19 cellular contexts compared by ENCODE assay signal in genomic region chr3:55283441-55283925, GRCh38.
"Had no signal": no experiment of that assay in that cellular context is flagged by ENCODE, and none has a peak within 500 bp of the region (broad histone marks: within the 10 kb centered on the region; RNA-seq: fewer than 3 reads in every experiment).

No MANE protein-coding gene starts in this region.

- ATAC-seq: activated CD4-positive, CD25-positive, alpha-beta regulatory T cell treated with anti-CD3 and anti-CD28 coated beads, Interleukin-2, amount 50 U/mL, for 24 hours; activated T-cell treated with anti-CD3 and anti-CD28 coated beads, Interleukin-2, amount 50 U/mL, for 72 hours; natural killer cell; psoas muscle had no signal

- DNase-seq: activated CD4-positive, alpha-beta memory T cell treated with anti-CD3 and anti-CD28 coated beads, Interleukin-2, amount 10 ng/mL, durations not matched to agents 7 days and 5 days; activated CD4-positive, alpha-beta T cell treated with anti-CD3 and anti-CD28 coated beads, Interleukin-2, amount 10 ng/mL, durations not matched to agents 24 days and 14 days; activated effector memory CD4-positive, alpha-beta T cell treated with Interleukin-2 at 50 U/mL for 16 hours; activated naive CD4-positive, alpha-beta T cell treated with anti-CD3 and anti-CD28 coated beads for 36 hours; activated naive CD8-positive, alpha-beta T cell treated with anti-CD3 and anti-CD28 coated beads, Interleukin-2, amount 10 ng/mL, durations not matched to agents 7 days and 5 days; activated T-cell treated with anti-CD3 and anti-CD28 coated beads, Interleukin-2, amount 50 U/mL, for 72 hours; amniotic stem cell; cortex of kidney; foreskin keratinocyte; left ventricle myocardium inferior; natural killer cell; ovary; psoas muscle; stimulated activated CD4-positive, alpha-beta T cell treated with anti-CD3 and anti-CD28 coated beads, Interleukin-12 subunit alpha, Interleukin-12 subunit beta, amount 100 ng/mL, for 4 hours; transverse colon had no signal

- H3K36me3 ChIP-seq: left ventricle myocardium inferior, neutrophil, ovary, right atrium auricular region, transverse colon, vagina had no signal

- H3K4me1 ChIP-seq: foreskin keratinocyte, psoas muscle, right atrium auricular region, transverse colon, vagina had no signal

- H3K9me3 ChIP-seq: neutrophil, ovary, psoas muscle, right atrium auricular region, transverse colon, vagina had no signal

- H3K27me3 ChIP-seq: foreskin keratinocyte, neutrophil, ovary, right atrium auricular region, transverse colon, vagina had no signal

- H3K4me3 ChIP-seq: left ventricle myocardium inferior, ovary, psoas muscle, right atrium auricular region, transverse colon, vagina had no signal

- H3K27ac ChIP-seq: foreskin keratinocyte, left ventricle myocardium inferior, neutrophil, ovary, psoas muscle, right atrium auricular region, transverse colon, vagina had no signal
